Comparison of ENCODE assay signal across 29 cellular contexts in genomic region chr10:754914-755313, GRCh38.
"Had no signal": no experiment of that assay in that cellular context is flagged by ENCODE, and none has a peak within 500 bp of the region (broad histone marks: within the 10 kb centered on the region; RNA-seq: fewer than 3 reads in every experiment).

No MANE protein-coding gene starts in this region.

- H3K4me3 ChIP-seq: adrenal gland, ascending aorta, body of pancreas, breast epithelium, cardiac muscle cell had no signal

- H3K4me1 ChIP-seq: adrenal gland, ascending aorta, body of pancreas, breast epithelium had no signal

- H3K9me3 ChIP-seq: adrenal gland, body of pancreas had no signal

- DNase-seq: activated effector memory CD4-positive, alpha-beta T cell treated with anti-CD3 and anti-CD28 coated beads, Interleukin-2, amount 50 U/mL, for 16 hours; activated effector memory CD4-positive, alpha-beta T cell treated with Interleukin-2 at 50 U/mL for 16 hours; activated gamma-delta T cell; activated gamma-delta T cell treated with Interleukin-2 at 50 U/mL for 16 hours; activated naive CD4-positive, alpha-beta T cell; activated naive CD4-positive, alpha-beta T cell treated with anti-CD3 and anti-CD28 coated beads for 36 hours; activated naive CD4-positive, alpha-beta T cell treated with anti-CD3 and anti-CD28 coated beads, Interleukin-2, amount 10 ng/mL, durations not matched to agents 7 days and 5 days; activated naive CD4-positive, alpha-beta T cell treated with anti-CD3 and anti-CD28 coated beads, Interleukin-2, amount 50 U/mL, for 16 hours; activated naive CD4-positive, alpha-beta T cell treated with Interleukin-2 at 50 U/mL for 16 hours; activated naive CD8-positive, alpha-beta T cell treated with anti-CD3 and anti-CD28 coated beads for 36 hours; activated naive CD8-positive, alpha-beta T cell treated with anti-CD3 and anti-CD28 coated beads, Interleukin-2, amount 10 ng/mL, durations not matched to agents 7 days and 5 days; activated naive CD8-positive, alpha-beta T cell treated with anti-CD3 and anti-CD28 coated beads, Interleukin-2, amount 50 U/mL, for 24 hours; activated T-cell treated with anti-CD3 and anti-CD28 coated beads, Interleukin-2, amount 50 U/mL, for 24 hours; activated T-cell treated with anti-CD3 and anti-CD28 coated beads, Interleukin-2, amount 50 U/mL, for 4 hours; activated T-cell treated with anti-CD3 and anti-CD28 coated beads, Interleukin-2, amount 50 U/mL, for 48 hours; activated T-cell treated with anti-CD3 and anti-CD28 coated beads, Interleukin-2, amount 50 U/mL, for 72 hours; adrenal gland; amniotic stem cell; amygdala; anterior cingulate cortex; aorta; body of pancreas; brain microvascular endothelial cell; caudate nucleus; central memory CD4-positive, alpha-beta T cell; cerebellar nuclear complex had no signal

- H3K27ac ChIP-seq: adrenal gland, ascending aorta, body of pancreas, brain microvascular endothelial cell, breast epithelium, cardiac muscle cell had no signal

- H3K36me3 ChIP-seq: adrenal gland, ascending aorta, brain microvascular endothelial cell, breast epithelium, cardiac muscle cell had no signal
